In the genomic region with DNA sequence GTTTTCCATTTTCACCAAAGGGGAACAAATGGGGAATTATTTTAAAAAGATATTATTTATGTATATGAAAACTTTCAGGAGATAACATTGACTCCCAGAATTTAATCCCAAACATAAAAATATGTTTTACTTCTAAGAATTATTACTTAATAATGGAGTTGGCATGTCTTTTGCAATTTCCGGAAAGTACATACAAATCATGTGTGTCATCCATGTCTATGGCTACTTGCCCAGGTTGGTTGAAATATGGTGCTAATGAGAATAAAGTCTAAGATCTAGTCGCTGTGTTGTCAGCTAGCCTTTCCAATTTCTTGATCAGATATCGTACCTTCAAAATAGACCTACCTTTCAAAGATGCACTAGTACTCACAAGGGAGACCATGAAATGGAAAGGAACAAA, we compare ENCODE assay signal across 21 cellular contexts.
DNase-seq lines count a peak whose midpoint lies in the region; ATAC-seq lines count a peak whose summit lies in the region.
"Had no signal": no experiment of that assay in that cellular context is flagged by ENCODE, and none has a peak within 500 bp of the region (broad histone marks: within the 10 kb centered on the region; RNA-seq: fewer than 3 reads in every experiment).

No MANE protein-coding gene starts in this region.

- no peaks in the 10 kb centered on the region for H3K4me1 Mint-ChIP-seq in stimulated activated memory B cell treated with anti-CD40 and anti-IgM and Interleukin-4, amounts not matched to agents 10 μg/mL and 1 μg/mL and 100 μg/mL, for 72 hours

- H4K20me1 ChIP-seq in GM23248 (ENCODE audit: insufficient read depth): no peaks in the 10 kb centered on the region
- H4K20me1 ChIP-seq: BLaER1 had no signal

- H3K36me3 ChIP-seq in GM23248 (ENCODE audit: low read depth): no peaks in the 10 kb centered on the region
- H3K36me3 ChIP-seq: BLaER1, MG63 had no signal

- no peaks in the 10 kb centered on the region for H3F3A ChIP-seq in GM23248 (ENCODE audit: insufficient read depth)

- H3K4me2 ChIP-seq in GM23248 (ENCODE audit: unreplicated experiment): no peak overlapping the region
- H3K4me2 ChIP-seq: A549, BLaER1 had no signal

- no peak overlapping the region for H3K4me3 Mint-ChIP-seq in stimulated activated memory B cell treated with anti-CD40 and anti-IgM and Interleukin-4, amounts not matched to agents 10 μg/mL and 1 μg/mL and 100 μg/mL, for 72 hours
- H3K4me3 Mint-ChIP-seq: CD8-positive, alpha-beta T cell had no signal

- peak; percentile 5 for DNase-seq in GM23248
- DNase-seq in NCI-H446 treated with DMSO at 0.1 percent for 48 hours (lab: John Stamatoyannopoulos, UW): peak; percentile 5
- peak; percentile 25 for DNase-seq in amniotic epithelial cell (ENCODE audit: low read depth)
- peak; percentile 8 for DNase-seq in iris pigment epithelial cell (ENCODE audit: low read depth)
- DNase-seq in islet precursor cell: no peak
- DNase-seq: Calu3; CD8-positive, alpha-beta T cell; MG63; NCI-H1092; NCI-H146; NCI-H2029 treated with DMSO at 0.1 percent for 48 hours; NCI-H2171; NCI-H510A treated with DMSO at 0.1 percent for 48 hours; NCI-H774; OCI-M1; RPMI8226 had no signal

- H3K9me3 ChIP-seq in GM23248 (ENCODE audit: low read depth): no peaks in the 10 kb centered on the region
- H3K9me3 ChIP-seq: A549, BLaER1, MG63 had no signal

- no peak overlapping the region for H3K4me3 ChIP-seq in GM23248
- H3K4me3 ChIP-seq: A549, BLaER1, MG63 had no signal

- no peaks in the 10 kb centered on the region for H3K9me3 Mint-ChIP-seq in stimulated activated memory B cell treated with anti-CD40 and anti-IgM and Interleukin-4, amounts not matched to agents 10 μg/mL and 1 μg/mL and 100 μg/mL, for 72 hours

- no peak overlapping the region for H2AFZ ChIP-seq in GM23248

- in situ Hi-C loops in GM23248 (cut with MboI): no loop called here

- no peak for ATAC-seq in stimulated activated memory B cell treated with anti-CD40 and anti-IgM and Interleukin-4, amounts not matched to agents 10 μg/mL and 1 μg/mL and 100 μg/mL, for 72 hours
- no peak for ATAC-seq in HG03039 (IDR thresholded peaks at IDR 0.05; ENCODE audit: unreplicated experiment)
- ATAC-seq: A549; CD8-positive, alpha-beta T cell; HepG2 had no signal

- H3K27me3 Mint-ChIP-seq in stimulated activated memory B cell treated with anti-CD40 and anti-IgM and Interleukin-4, amounts not matched to agents 10 μg/mL and 1 μg/mL and 100 μg/mL, for 72 hours: no peaks in the 10 kb centered on the region

- H3K4me1 ChIP-seq in GM23248 (ENCODE audit: insufficient read depth): no peaks in the 10 kb centered on the region
- H3K4me1 ChIP-seq: A549, BLaER1 had no signal

- 4 to 5% methylated on average over 3 of the region's 3 CpGs for WGBS in GM23248 (ENCODE audit: low coverage in 1 of 2, low lambda C conversion rate in 2 of 2, missing lambda C conversion rate in 2 of 2), 2 experiments

- no peak overlapping the region for H3K27ac ChIP-seq in GM23248
- H3K27ac ChIP-seq: A549, BLaER1 had no signal

- no peaks in the 10 kb centered on the region for H3K27me3 ChIP-seq in GM23248 (replicated peaks; ENCODE audit: insufficient read depth)
- H3K27me3 ChIP-seq: BLaER1, MG63 had no signal

- no peak overlapping the region for H3K27ac Mint-ChIP-seq in stimulated activated memory B cell treated with anti-CD40 and anti-IgM and Interleukin-4, amounts not matched to agents 10 μg/mL and 1 μg/mL and 100 μg/mL, for 72 hours
- H3K27ac Mint-ChIP-seq: CD8-positive, alpha-beta T cell had no signal

- H3K9ac ChIP-seq in GM23248: no peak overlapping the region
- H3K9ac ChIP-seq: BLaER1 had no signal

- no peaks in the 10 kb centered on the region for H3K79me2 ChIP-seq in GM23248 (ENCODE audit: insufficient read depth)

- no peaks in the 10 kb centered on the region for H3K9me2 ChIP-seq in GM23248 (ENCODE audit: insufficient read depth)

- no peaks in the 10 kb centered on the region for H3K36me3 Mint-ChIP-seq in stimulated activated memory B cell treated with anti-CD40 and anti-IgM and Interleukin-4, amounts not matched to agents 10 μg/mL and 1 μg/mL and 100 μg/mL, for 72 hours
- H3K36me3 Mint-ChIP-seq: CD8-positive, alpha-beta T cell had no signal
